Comparison of ENCODE assay signal across 9 cellular contexts in genomic region chr5:148687427-148687826, GRCh38. TPM values are rescaled to one million over a fixed set of nuclear protein-coding genes. Genes with fewer than 3 reads are reported as not detected.
DNase-seq lines count a peak whose midpoint lies in the region; ATAC-seq, FAIRE-seq and TF ChIP-seq lines count a peak whose summit lies in the region.
"Had no signal": no experiment of that assay in that cellular context is flagged by ENCODE, and none has a peak within 500 bp of the region (broad histone marks: within the 10 kb centered on the region; RNA-seq: fewer than 3 reads in every experiment).

No MANE protein-coding gene starts in this region.

- intact Hi-C loops in upper lobe of right lung (cut with DNase I) = no loop called here

- H2AK5ac ChIP-seq in H1 (ENCODE audit: low read depth, low read length) = no peak overlapping the region

- no peak overlapping the region for H3K4me3 Mint-ChIP-seq in activated T-cell treated with anti-CD3 and anti-CD28 coated beads, Interleukin-2, amount 50 U/mL, for 72 hours

- CTCF ChIA-PET in H1 (lab: Charles Lee; ENCODE audit: partially characterized antibody) = interaction anchor here (0.5 to 4.6 kb wide), 42 partner anchors 10 to 1956 kb away, joined by 3 to 52 read pairs (median 4); no protein-coding TSS in a partner anchor

- no peak overlapping the region for H4K5ac ChIP-seq in H1 (ENCODE audit: insufficient read length, low read depth, low read length)

- peaks cover 4 to 8% of the 10 kb centered on the region in 2 donors for H3K9me3 Mint-ChIP-seq in activated T-cell treated with anti-CD3 and anti-CD28 coated beads, Interleukin-2, amount 50 U/mL, for 72 hours

- H3K18ac ChIP-seq in H1 (ENCODE audit: extremely low read depth, low read length) = no peak overlapping the region

- peak; percentile 87 for TF ChIP-seq RAD21 in H1 (IDR thresholded peaks at IDR 0.05 in 1 of 2, conservative IDR thresholded peaks at IDR 0.05 in 1 of 2; ENCODE audit: low read depth in 2 of 2, low read length in 2 of 2)

- H3K79me2 ChIP-seq in H1 (ENCODE audit: control insufficient read depth in 1 of 2, insufficient read depth in 2 of 2, low read length in 2 of 2) = no peaks in the 10 kb centered on the region

- no peaks in the 10 kb centered on the region for H3K79me1 ChIP-seq in H1 (ENCODE audit: low read depth, low read length)

- no peak overlapping the region for H2BK20ac ChIP-seq in H1 (ENCODE audit: low read length)

- H3K4me1 Mint-ChIP-seq in activated T-cell treated with anti-CD3 and anti-CD28 coated beads, Interleukin-2, amount 50 U/mL, for 72 hours (ENCODE audit: low read depth) = no peaks in the 10 kb centered on the region

- H4K91ac ChIP-seq in H1 (replicated peaks; ENCODE audit: insufficient read length, low read length) = no peak overlapping the region

- H3K56ac ChIP-seq in H1 (replicated peaks; ENCODE audit: insufficient read length, low read depth, low read length) = no peak overlapping the region

- FAIRE-seq in H1 (lab: Jason Lieb, UNC) = peak; percentile 95
- FAIRE-seq: endometrium had no signal

- no peak overlapping the region for H3K4ac ChIP-seq in H1 (replicated peaks; ENCODE audit: insufficient read length, low read depth, low read length)

- H3K36me3 ChIP-seq in H1 (ENCODE audit: control insufficient read depth in 2 of 4, insufficient read depth in 4 of 4, low read length in 3 of 4) (no peaks in the 10 kb centered on the region), upper lobe of right lung (no peaks in the 10 kb centered on the region)

- no peak overlapping the region for H3K23ac ChIP-seq in H1 (ENCODE audit: insufficient read length)

- H3K27ac ChIP-seq in H1 (ENCODE audit: low read depth, low read length) = no peak overlapping the region
- H3K27ac ChIP-seq in upper lobe of right lung = no peak overlapping the region

- H3K36me3 Mint-ChIP-seq in activated T-cell treated with anti-CD3 and anti-CD28 coated beads, Interleukin-2, amount 50 U/mL, for 72 hours (ENCODE audit: insufficient read depth in 2 of 2) = peaks cover 2 to 6% of the 10 kb centered on the region in 2 donors

- H3K27me3 Mint-ChIP-seq in activated T-cell treated with anti-CD3 and anti-CD28 coated beads, Interleukin-2, amount 50 U/mL, for 72 hours (ENCODE audit: low read depth) = peaks cover 14% of the 10 kb centered on the region

- ATAC-seq in activated T-cell treated with anti-CD3 and anti-CD28 coated beads, Interleukin-2, amount 50 U/mL, for 72 hours (replicated peaks in 1 of 2) = peak; percentile 55 to 67
- ATAC-seq in HG02678 (IDR thresholded peaks at IDR 0.05; ENCODE audit: unreplicated experiment) (peak; percentile 88), upper lobe of right lung (peak; percentile 60)

- H3K27ac Mint-ChIP-seq in activated T-cell treated with anti-CD3 and anti-CD28 coated beads, Interleukin-2, amount 50 U/mL, for 72 hours = no peak overlapping the region

- no peaks in the 10 kb centered on the region for H3K27me3 ChIP-seq in H1 (replicated peaks in 1 of 4; ENCODE audit: control insufficient read depth in 3 of 4, extremely low read depth in 1 of 4, insufficient read depth in 3 of 4, low read length in 3 of 4)
- H3K27me3 ChIP-seq in upper lobe of right lung = no peaks in the 10 kb centered on the region

- no peak for TF ChIP-seq EP300 in H1 (IDR thresholded peaks at IDR 0.05; ENCODE audit: borderline replicate concordance in 1 of 2, low read depth in 2 of 2, low read length in 2 of 2)

- TF ChIP-seq CTCF in NB4 (IDR thresholded peaks at IDR 0.05; ENCODE audit: low read depth, low read length) (peak; percentile 68), H1 (IDR thresholded peaks at IDR 0.05; ENCODE audit: control extremely low read depth in 1 of 3, insufficient read depth in 1 of 3, low read depth in 1 of 3, low read length in 3 of 3) (peak; percentile 35 to 98 (median 95)), upper lobe of right lung (IDR thresholded peaks at IDR 0.05) (no peak)

- H2AFZ ChIP-seq in H1 (ENCODE audit: low read length) = no peak overlapping the region

- H3K4me3 ChIP-seq in NB4 (ENCODE audit: low read depth, low read length) (no peak overlapping the region), H1 (ENCODE audit: extremely low read depth in 1 of 4, insufficient read depth in 2 of 4, low read depth in 3 of 4, low read length in 4 of 4) (no peak overlapping the region), upper lobe of right lung (no peak overlapping the region)

- H2BK15ac ChIP-seq in H1 (ENCODE audit: low read length) = no peak overlapping the region

- H4K8ac ChIP-seq in H1 (ENCODE audit: extremely low read depth, insufficient read depth, low read length) = no peak overlapping the region

- H3K14ac ChIP-seq in H1 (ENCODE audit: insufficient read length) = no peak overlapping the region

- WGBS in H1 (ENCODE audit: extremely low coverage in 1 of 2, insufficient coverage in 1 of 2, insufficient read length in 1 of 2, insufficient replicate concordance in 2 of 2, low coverage in 1 of 2, low lambda C conversion rate in 2 of 2, missing lambda C conversion rate in 1 of 2), 2 experiments = 57% methylated on average over 3 of the region's 3 CpGs; no CpG with 5 or more reads in 1 of the 2 experiments

- H2BK120ac ChIP-seq in H1 (replicated peaks; ENCODE audit: low read depth, low read length) = no peak overlapping the region

- no peaks in the 10 kb centered on the region for H4K20me1 ChIP-seq in H1 (replicated peaks in 1 of 2; ENCODE audit: control insufficient read depth in 1 of 2, insufficient read depth in 2 of 2, low read length in 2 of 2)

- no peaks in the 10 kb centered on the region for H3K23me2 ChIP-seq in H1 (ENCODE audit: low read depth, low read length)

- DNase-seq in activated T-cell treated with anti-CD3 and anti-CD28 coated beads, Interleukin-2, amount 50 U/mL, for 72 hours = peak in 1 of 2 donors; percentile 4
- DNase-seq in activated T-cell treated with anti-CD3 and anti-CD28 coated beads, Interleukin-2, amount 50 U/mL, for 48 hours = no peak
- DNase-seq in NB4 (ENCODE audit: low read depth) (peak; percentile 64), H1 (ENCODE audit: low read depth in 1 of 2, low spot score in 2 of 2) (peak; percentile 23 to 53), upper lobe of right lung (no peak), OCI-M2 (lab: John Stamatoyannopoulos, UW; ENCODE audit: unreplicated experiment) (no peak)
- no peak for DNase-seq in stimulated activated CD4-positive, alpha-beta T cell treated with anti-CD3 and anti-CD28 coated beads, Interleukin-12 subunit alpha, Interleukin-12 subunit beta, amount 100 ng/mL, for 4 hours

- no peak overlapping the region for H3K9ac ChIP-seq in H1 (replicated peaks in 1 of 4; ENCODE audit: extremely low read depth in 1 of 4, low read depth in 3 of 4, low read length in 3 of 4)

- no peak overlapping the region for H2BK12ac ChIP-seq in H1 (ENCODE audit: low read depth, low read length)

- POLR2A ChIA-PET in H1 (lab: Charles Lee; ENCODE audit: partially characterized antibody) = no interaction called here

- H3K4me1 ChIP-seq in H1 (replicated peaks in 1 of 4; ENCODE audit: control insufficient read depth in 3 of 4, insufficient read depth in 4 of 4, low read length in 3 of 4) = no peaks in the 10 kb centered on the region
- peaks cover 4% of the 10 kb centered on the region for H3K4me1 ChIP-seq in upper lobe of right lung

- no peak overlapping the region for H2BK5ac ChIP-seq in H1 (ENCODE audit: low read depth, low read length)

- no peak for TF ChIP-seq POLR2A in NB4 (IDR thresholded peaks at IDR 0.05; ENCODE audit: extremely low read depth, insufficient read length)
- no peak for TF ChIP-seq POLR2A in H1 (IDR thresholded peaks at IDR 0.05; ENCODE audit: control extremely low read depth in 1 of 2, low read depth in 2 of 2, low read length in 2 of 2)

- no peak overlapping the region for H3K4me2 ChIP-seq in H1 (ENCODE audit: insufficient read depth in 1 of 2, low read depth in 2 of 2, low read length in 2 of 2)

- H3K9me3 ChIP-seq in H1 (ENCODE audit: insufficient read depth in 2 of 2, low read depth in 1 of 2, low read length in 1 of 2) (no peaks in the 10 kb centered on the region), upper lobe of right lung (no peaks in the 10 kb centered on the region)

TF ChIP-seq in H1, 55 proteins besides CTCF, POLR2A, EP300 and RAD21 (continues in another document):
- TF ChIP-seq RBBP5 (IDR thresholded peaks at IDR 0.05; ENCODE audit: borderline replicate concordance, low read depth, low read length) (no peak), MAFK (IDR thresholded peaks at IDR 0.05; ENCODE audit: low read depth, low read length) (peak; percentile 64; the same call in 1 of the 2 replicates), SAP30 (IDR thresholded peaks at IDR 0.05; ENCODE audit: insufficient read depth, insufficient replicate concordance, low read length) (no peak), CBX5 (IDR thresholded peaks at IDR 0.05; ENCODE audit: low read depth, low read length) (no peak)

RNA-seq across cellular contexts. Expression of gene HTR4, which starts 33.1 kb away (rescaled TPM):
- total RNA-seq in activated T-cell treated with anti-CD3 and anti-CD28 coated beads, Interleukin-2, amount 50 U/mL, for 72 hours = not detected
- not detected in 2 replicates for total RNA-seq in H1 (2021; fragmentation: NEBNext Ultra II Directional; extraction: Animal tissue kit (Norgen Biotek cat#: 25700))
- polyA plus RNA-seq in H1 (2011; rRNA removed) = not detected in 2 replicates
- 0.03 TPM for polyA plus RNA-seq in H1 (2011; cell fraction: cytosol; rRNA removed)
- 0.06 TPM for polyA plus RNA-seq in H1 (2011; cell fraction: nucleus; rRNA removed)
- polyA plus RNA-seq in H1 (2012, experiment 1 of 2) = not detected in 4 replicates
- not detected for polyA plus RNA-seq in H1 (2012, experiment 2 of 2)
- 0.04 TPM for polyA plus RNA-seq in H1 (2013, experiment 1 of 2)
- polyA plus RNA-seq in H1 (2013, experiment 2 of 2) = 0.04 TPM
- polyA minus RNA-seq in H1 (2011; rRNA and poly(A)+ RNA removed) = 0.16 TPM in 1 of 2 replicates, not detected in the other
- polyA minus RNA-seq in H1 (2011; cell fraction: cytosol; rRNA and poly(A)+ RNA removed) = not detected
- polyA minus RNA-seq in H1 (2011; cell fraction: nucleus; rRNA and poly(A)+ RNA removed) = not detected
- 0.43 TPM for total RNA-seq in upper lobe of right lung

Comparison
In these comparisons a context has a peak if more than half of its experiments do, and no peak if none do; other contexts are left out.
1. DNase-seq: peak in NB4 (single experiment) and H1 (2 of 2); none in activated T-cell treated with anti-CD3 and anti-CD28 coated beads, Interleukin-2, amount 50 U/mL, for 48 hours (0 of 2), upper lobe of right lung (single experiment), stimulated activated CD4-positive, alpha-beta T cell treated with anti-CD3 and anti-CD28 coated beads, Interleukin-12 subunit alpha, Interleukin-12 subunit beta, amount 100 ng/mL, for 4 hours (single experiment) and OCI-M2 (single experiment).
2. Peak in every context shown above with its lines, with median percentiles within 50 percentile points of each other: ATAC-seq.